8 cellular contexts compared by ENCODE assay signal in genomic region chr3:53347261-53348064, GRCh38.
DNase-seq lines count a peak whose midpoint lies in the region; ATAC-seq lines count a peak whose summit lies in the region.

DCP1A (minus strand) TSS chr3:53347543; CDS start chr3:53347517, 26 bp downstream.

- no peaks in the 10 kb centered on the region for H3K9me3 Mint-ChIP-seq in central memory CD8-positive, alpha-beta T cell

- DNase-seq in AG08396 (ENCODE audit: low spot score) (peak; percentile 96), NCI-H345 treated with DMSO at 0.1 percent for 48 hours (lab: John Stamatoyannopoulos, UW; ENCODE audit: unreplicated experiment) (peak; percentile 79), iris pigment epithelial cell (ENCODE audit: low read depth) (peak; percentile 98)
- DNase-seq in activated CD4-positive, CD25-positive, alpha-beta regulatory T cell (lab: John Stamatoyannopoulos, UW), result peak; percentile 83 to 91 (median 89)
- DNase-seq in central memory CD8-positive, alpha-beta T cell (ENCODE audit: low spot score in 2 of 2), result peak; percentile 93 to 95
- DNase-seq in stimulated activated CD4-positive, alpha-beta T cell treated with anti-CD3 and anti-CD28 coated beads, Interleukin-12 subunit alpha, Interleukin-12 subunit beta, amount 100 ng/mL, for 4 hours, result peak; percentile 89

- peaks cover 38% of the 10 kb centered on the region for H3K4me1 Mint-ChIP-seq in central memory CD8-positive, alpha-beta T cell

- H3K4me3 Mint-ChIP-seq in central memory CD8-positive, alpha-beta T cell, result peak within 1 kb of the TSS; percentile 99

- ATAC-seq in GM18909 (IDR thresholded peaks at IDR 0.05; ENCODE audit: poor library complexity, unreplicated experiment), result peak; percentile 96
- peak; percentile 96 for ATAC-seq in HG03175 (IDR thresholded peaks at IDR 0.05; ENCODE audit: unreplicated experiment)
- peak; percentile 98 for ATAC-seq in central memory CD8-positive, alpha-beta T cell (replicated peaks; ENCODE audit: extremely low read depth, poor library complexity, severe bottlenecking)

- H3K27ac Mint-ChIP-seq in central memory CD8-positive, alpha-beta T cell (ENCODE audit: low read depth), result peak within 1 kb of the TSS; percentile 99

- peaks cover 22% of the 10 kb centered on the region for H3K36me3 Mint-ChIP-seq in central memory CD8-positive, alpha-beta T cell (ENCODE audit: insufficient read depth)

- no peaks in the 10 kb centered on the region for H3K27me3 Mint-ChIP-seq in central memory CD8-positive, alpha-beta T cell

Comparison
In these comparisons a context has a peak if more than half of its experiments do, and no peak if none do; other contexts are left out.
1. Peak in every context shown above with its lines: DNase-seq and ATAC-seq.